In the genomic region with DNA sequence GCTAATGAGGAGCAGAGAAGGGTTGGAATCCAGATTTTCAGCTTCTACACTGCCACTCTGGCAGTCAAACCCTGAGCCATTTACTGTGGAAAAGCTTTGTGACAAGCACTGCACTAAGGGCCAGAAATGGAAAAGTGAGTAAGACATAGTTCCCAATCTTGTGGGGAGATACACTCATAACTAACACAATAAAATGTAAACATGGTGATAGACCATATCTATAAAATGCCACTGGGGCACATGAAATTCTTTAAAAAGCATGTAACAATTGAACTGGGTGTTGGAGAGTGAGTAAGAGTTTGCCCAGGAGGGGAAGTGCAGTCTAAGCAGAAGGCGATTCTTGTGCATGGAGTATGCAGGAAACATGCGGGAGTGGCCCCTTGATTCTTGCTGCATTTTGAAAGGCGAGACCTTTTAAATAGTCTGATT, we compare ENCODE assay signal across 15 cellular contexts. TPM values are rescaled to one million over a fixed set of nuclear protein-coding genes. Genes with fewer than 3 reads are reported as not detected.
DNase-seq lines count a peak whose midpoint lies in the region; ATAC-seq, FAIRE-seq and TF ChIP-seq lines count a peak whose summit lies in the region.
"Had no signal": no experiment of that assay in that cellular context is flagged by ENCODE, and none has a peak within 500 bp of the region (broad histone marks: within the 10 kb centered on the region; RNA-seq: fewer than 3 reads in every experiment).

No MANE protein-coding gene starts in this region.

- H3K36me3 Mint-ChIP-seq in activated naive CD4-positive, alpha-beta T cell treated with anti-CD3 and anti-CD28 coated beads, Interleukin-2, amount 50 U/mL, for 24 hours: no peaks in the 10 kb centered on the region
- H3K36me3 Mint-ChIP-seq in activated naive CD4-positive, alpha-beta T cell treated with anti-CD3 and anti-CD28 coated beads for 36 hours (ENCODE audit: low read depth): no peaks in the 10 kb centered on the region

- no peak overlapping the region for H3K4me2 ChIP-seq in SK-N-SH

- H3K4me1 ChIP-seq in SK-N-SH (ENCODE audit: control insufficient read depth in 1 of 2, insufficient read depth in 2 of 2, low read depth in 1 of 2, low read length in 1 of 2) (no peaks in the 10 kb centered on the region), mucosa of descending colon (ENCODE audit: low read depth) (no peaks in the 10 kb centered on the region)
- H3K4me1 ChIP-seq: SJCRH30 had no signal

- TF ChIP-seq CTCF in SK-N-SH (IDR thresholded peaks at IDR 0.05) (no peak), mucosa of descending colon (IDR thresholded peaks at IDR 0.05) (no peak)

- H2AFZ ChIP-seq in SK-N-SH (ENCODE audit: low read depth): peak overlapping the region; percentile 36; the same call in 1 of the 2 replicates

- no peak for ATAC-seq in mucosa of descending colon

- POLR2A ChIA-PET in SK-N-SH (lab: Yijun Ruan, JAX): no interaction called here

- H3K4me1 Mint-ChIP-seq in activated naive CD4-positive, alpha-beta T cell treated with anti-CD3 and anti-CD28 coated beads, Interleukin-2, amount 50 U/mL, for 24 hours: no peaks in the 10 kb centered on the region
- H3K4me1 Mint-ChIP-seq in activated naive CD4-positive, alpha-beta T cell treated with anti-CD3 and anti-CD28 coated beads for 36 hours (ENCODE audit: low read depth): peaks cover 5% of the 10 kb centered on the region
- H3K4me1 Mint-ChIP-seq: activated B cell treated with CpG ODN at 0.5 μM for 24 hours had no signal

- peak overlapping the region in 1 of 2 experiments; percentile 73; a peak in 2 of 4 replicates for H3K27ac ChIP-seq in SK-N-SH (ENCODE audit: low read depth in 2 of 2, low read length in 1 of 2)
- H3K27ac ChIP-seq: SJCRH30, thoracic aorta had no signal

- H3K9me3 Mint-ChIP-seq in activated naive CD4-positive, alpha-beta T cell treated with anti-CD3 and anti-CD28 coated beads, Interleukin-2, amount 50 U/mL, for 24 hours: no peaks in the 10 kb centered on the region
- no peaks in the 10 kb centered on the region for H3K9me3 Mint-ChIP-seq in activated naive CD4-positive, alpha-beta T cell treated with anti-CD3 and anti-CD28 coated beads for 36 hours
- H3K9me3 Mint-ChIP-seq: activated B cell treated with CpG ODN at 0.5 μM for 24 hours had no signal

- CTCF ChIA-PET in activated naive CD4-positive, alpha-beta T cell treated with anti-CD3 and anti-CD28 coated beads for 36 hours (lab: Charles Lee): interaction anchor here (1.2 to 1.7 kb wide), 2 partner anchors 33 to 355 kb away, joined by 3 to 4 read pairs; a partner anchor contains a TSS
- CTCF ChIA-PET in SK-N-SH (lab: Yijun Ruan, JAX): interaction anchor here (1.2 to 1.4 kb wide), 2 partner anchors 32 to 267 kb away, joined by 3 to 4 read pairs; a partner anchor contains a TSS

- H3K4me3 Mint-ChIP-seq in activated naive CD4-positive, alpha-beta T cell treated with anti-CD3 and anti-CD28 coated beads, Interleukin-2, amount 50 U/mL, for 24 hours: no peak overlapping the region
- H3K4me3 Mint-ChIP-seq in activated naive CD4-positive, alpha-beta T cell treated with anti-CD3 and anti-CD28 coated beads for 36 hours: no peak overlapping the region
- H3K4me3 Mint-ChIP-seq: activated B cell treated with CpG ODN at 0.5 μM for 24 hours had no signal

- H3K9me3 ChIP-seq in SK-N-SH (no peaks in the 10 kb centered on the region), mucosa of descending colon (no peaks in the 10 kb centered on the region)
- H3K9me3 ChIP-seq: SJCRH30, thoracic aorta had no signal

- peaks cover 22% of the 10 kb centered on the region for H3F3A ChIP-seq in SK-N-SH (replicated peaks; ENCODE audit: insufficient read depth)

- TF ChIP-seq RAD21 in SK-N-SH (IDR thresholded peaks at IDR 0.05; ENCODE audit: low read length): no peak

- H4K20me1 ChIP-seq in SK-N-SH (ENCODE audit: insufficient read depth): no peaks in the 10 kb centered on the region

- WGBS in SK-N-SH (ENCODE audit: low lambda C conversion rate): 40% methylated on average over 3 of the region's 3 CpGs

- no peaks in the 10 kb centered on the region for H3K9me2 ChIP-seq in SK-N-SH

- peaks cover 3% of the 10 kb centered on the region for H3K27me3 Mint-ChIP-seq in activated naive CD4-positive, alpha-beta T cell treated with anti-CD3 and anti-CD28 coated beads, Interleukin-2, amount 50 U/mL, for 24 hours
- H3K27me3 Mint-ChIP-seq in activated naive CD4-positive, alpha-beta T cell treated with anti-CD3 and anti-CD28 coated beads for 36 hours (ENCODE audit: low read depth): no peaks in the 10 kb centered on the region

- FAIRE-seq in urothelium cell line (lab: Jason Lieb, UNC): no peak
- FAIRE-seq: A204.1, GM18507 had no signal

- intact Hi-C loops in activated naive CD4-positive, alpha-beta T cell treated with anti-CD3 and anti-CD28 coated beads for 36 hours (cut with micrococcal nuclease): no loop called here
- intact Hi-C loops in mucosa of descending colon (cut with DNase I, micrococcal nuclease): no loop called here

- H3K9ac ChIP-seq in SK-N-SH: peak overlapping the region; percentile 39; the same call in 1 of the 2 replicates

- TF ChIP-seq EP300 in SK-N-SH (IDR thresholded peaks at IDR 0.05; ENCODE audit: borderline replicate concordance in 1 of 2, low read depth in 1 of 2, low read length in 1 of 2): 0 out of 4 replicates have a peak, but pooled peaks of 1 of the 2 experiments have one; percentile 29

- H3K79me2 ChIP-seq in SK-N-SH (ENCODE audit: insufficient read depth): no peaks in the 10 kb centered on the region

- no peak for DNase-seq in activated naive CD4-positive, alpha-beta T cell treated with anti-CD3 and anti-CD28 coated beads for 36 hours
- DNase-seq in SK-N-SH: no peak
- peak; percentile 83 for DNase-seq in fibroblast of peridontal ligament (ENCODE audit: extremely low read depth)
- DNase-seq in urothelium cell line (ENCODE audit: low spot score): peak; percentile 45
- no peak for DNase-seq in mucosa of descending colon
- no peak for DNase-seq in SKM-1 treated with dmso at 0.1 percent for 144 hours (lab: John Stamatoyannopoulos, UW; ENCODE audit: unreplicated experiment)
- DNase-seq in NCI-H1694 treated with DMSO at 0.1 percent for 48 hours (lab: John Stamatoyannopoulos, UW): no peak
- DNase-seq: activated B cell treated with CpG ODN at 0.5 μM for 24 hours, anterior cingulate cortex, NCI-H1092, SJCRH30 had no signal

- H3K27me3 ChIP-seq in SK-N-SH (ENCODE audit: insufficient read depth): no peaks in the 10 kb centered on the region
- H3K27me3 ChIP-seq: SJCRH30 had no signal

- peak overlapping the region; percentile 6 for H3K27ac Mint-ChIP-seq in activated naive CD4-positive, alpha-beta T cell treated with anti-CD3 and anti-CD28 coated beads, Interleukin-2, amount 50 U/mL, for 24 hours
- no peak overlapping the region for H3K27ac Mint-ChIP-seq in activated naive CD4-positive, alpha-beta T cell treated with anti-CD3 and anti-CD28 coated beads for 36 hours
- H3K27ac Mint-ChIP-seq: activated B cell treated with CpG ODN at 0.5 μM for 24 hours had no signal

- H3K36me3 ChIP-seq in SK-N-SH (replicated peaks in 1 of 2; ENCODE audit: control insufficient read depth in 1 of 2, insufficient read depth in 2 of 2, low read length in 1 of 2): no peaks in the 10 kb centered on the region
- no peaks in the 10 kb centered on the region for H3K36me3 ChIP-seq in mucosa of descending colon (ENCODE audit: low read depth)
- H3K36me3 ChIP-seq: SJCRH30, thoracic aorta had no signal

- H3K4me3 ChIP-seq in SK-N-SH (ENCODE audit: low read depth in 2 of 2, low read length in 1 of 2) (no peak overlapping the region), mucosa of descending colon (no peak overlapping the region)
- H3K4me3 ChIP-seq: SJCRH30, thoracic aorta had no signal

TF ChIP-seq in SK-N-SH, 30 proteins besides CTCF, POLR2A, EP300 and RAD21:
- TF ChIP-seq, protein P1, sequence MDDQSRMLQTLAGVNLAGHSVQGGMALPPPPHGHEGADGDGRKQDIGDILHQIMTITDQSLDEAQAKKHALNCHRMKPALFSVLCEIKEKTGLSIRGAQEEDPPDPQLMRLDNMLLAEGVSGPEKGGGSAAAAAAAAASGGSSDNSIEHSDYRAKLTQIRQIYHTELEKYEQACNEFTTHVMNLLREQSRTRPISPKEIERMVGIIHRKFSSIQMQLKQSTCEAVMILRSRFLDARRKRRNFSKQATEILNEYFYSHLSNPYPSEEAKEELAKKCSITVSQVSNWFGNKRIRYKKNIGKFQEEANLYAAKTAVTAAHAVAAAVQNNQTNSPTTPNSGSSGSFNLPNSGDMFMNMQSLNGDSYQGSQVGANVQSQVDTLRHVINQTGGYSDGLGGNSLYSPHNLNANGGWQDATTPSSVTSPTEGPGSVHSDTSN (IDR thresholded peaks at IDR 0.05): 0 out of 2 replicates have a peak, but pooled peaks have one; percentile 21
- TF ChIP-seq GABPA (IDR thresholded peaks at IDR 0.05; ENCODE audit: low read depth) (no peak), RCOR1 (IDR thresholded peaks at IDR 0.05; ENCODE audit: low read length) (no peak), TCF12 (IDR thresholded peaks at IDR 0.05) (peak; percentile 37; the same call in 1 of the 2 replicates), GATA2 (CRISPR knock-in tag; IDR thresholded peaks at IDR 0.05) (no peak), FOSL2 (IDR thresholded peaks at IDR 0.05; ENCODE audit: borderline replicate concordance, low read depth) (peak; percentile 40; the same call in 1 of the 2 replicates), JUND (IDR thresholded peaks at IDR 0.05) (0 out of 2 replicates have a peak, but pooled peaks have one; percentile 25), RXRA (IDR thresholded peaks at IDR 0.05; ENCODE audit: borderline replicate concordance, low read depth) (no peak)

RNA-seq across cellular contexts. Expression of a gene that starts 32.0 kb away (rescaled TPM):
- 10 to 100 TPM; 98.4 to 99.5 TPM for total RNA-seq in activated naive CD4-positive, alpha-beta T cell treated with anti-CD3 and anti-CD28 coated beads for 36 hours
- polyA plus RNA-seq in SK-N-SH (2012; rRNA removed): 379 and 420 TPM in 2 replicates
- 504 and 630 TPM in 2 replicates for polyA plus RNA-seq in SK-N-SH (2012; cell fraction: cytosol; rRNA removed)
- 219 and 334 TPM in 2 replicates for polyA plus RNA-seq in SK-N-SH (2012; cell fraction: nucleus; rRNA removed)
- 100 to 1,000 TPM in 1 of 3 donors, 10 to 100 TPM in 2; 47.3 to 157 (median 89.2) TPM for total RNA-seq in mucosa of descending colon

RNA-seq across cellular contexts. Expression of a gene that starts 36.2 kb away (rescaled TPM):
- not detected for total RNA-seq in activated naive CD4-positive, alpha-beta T cell treated with anti-CD3 and anti-CD28 coated beads for 36 hours
- polyA plus RNA-seq in SK-N-SH (2012; rRNA removed): 37.2 and 59.1 TPM in 2 replicates
- polyA plus RNA-seq in SK-N-SH (2012; cell fraction: cytosol; rRNA removed): 50.5 and 56.0 TPM in 2 replicates
- 59.9 and 106 TPM in 2 replicates for polyA plus RNA-seq in SK-N-SH (2012; cell fraction: nucleus; rRNA removed)
- 1 to 10 TPM in 1 of 3 donors, not detected in 2; 1.0 TPM for total RNA-seq in mucosa of descending colon
- total RNA-seq: activated B cell treated with CpG ODN at 0.5 μM for 24 hours, thoracic aorta had no signal

Comparison
In these comparisons a context has a peak if more than half of its experiments do, and no peak if none do; other contexts are left out.
1. DNase-seq: peak in fibroblast of peridontal ligament (single experiment) and urothelium cell line (single experiment); none in activated naive CD4-positive, alpha-beta T cell treated with anti-CD3 and anti-CD28 coated beads for 36 hours (single experiment), SK-N-SH (single experiment), mucosa of descending colon (0 of 3), SKM-1 treated with dmso at 0.1 percent for 144 hours (single experiment) and NCI-H1694 treated with DMSO at 0.1 percent for 48 hours (single experiment).